8 cellular contexts compared by ENCODE assay signal in the genomic region with DNA sequence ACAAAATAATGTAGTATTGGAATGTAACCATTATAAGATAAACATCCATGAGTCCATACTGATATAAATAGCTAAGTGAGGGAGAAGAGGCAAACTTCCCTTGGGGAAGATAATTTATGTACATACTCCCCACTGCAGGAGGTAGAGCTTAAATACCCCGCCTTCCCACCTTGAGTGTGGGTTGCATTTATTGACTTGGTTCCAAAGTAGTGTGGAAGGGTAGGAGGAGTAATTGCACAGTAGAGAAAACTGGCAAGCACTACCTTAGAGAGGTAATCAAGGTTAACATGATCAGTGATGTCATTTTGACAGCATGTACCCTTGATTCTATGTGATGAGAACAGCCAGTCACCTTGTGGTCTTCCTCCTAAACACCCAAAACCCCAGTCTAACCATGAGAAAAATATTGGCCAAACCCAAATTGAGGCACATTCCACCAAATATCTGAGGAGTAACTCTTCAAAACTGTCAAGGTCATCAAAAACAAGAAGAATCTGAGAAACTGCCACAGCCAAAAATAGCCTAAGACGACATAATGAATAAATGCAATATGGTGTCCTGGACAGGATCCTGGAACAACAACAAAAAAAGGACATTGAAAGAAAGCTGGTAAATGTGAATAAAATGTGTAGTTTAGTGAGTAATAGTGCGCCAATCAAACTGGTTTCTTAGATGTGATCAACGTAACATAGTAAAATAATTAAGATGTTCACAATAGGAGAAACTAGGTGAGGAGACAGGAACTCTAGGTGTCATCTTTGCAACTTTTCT. TPM values are rescaled to one million over a fixed set of nuclear protein-coding genes. Genes with fewer than 3 reads are reported as not detected.
DNase-seq lines count a peak whose midpoint lies in the region; TF ChIP-seq lines count a peak whose summit lies in the region.

No MANE protein-coding gene starts in this region.

- no peak for TF ChIP-seq POLR2A in esophagus squamous epithelium (IDR thresholded peaks at IDR 0.05)

- H3K27me3 ChIP-seq in esophagus squamous epithelium (no peaks in the 10 kb centered on the region), rectal smooth muscle tissue (ENCODE audit: control insufficient read depth, insufficient read depth, low read length) (no peaks in the 10 kb centered on the region)

- H3K36me3 ChIP-seq in esophagus squamous epithelium (peaks cover 0 to 7% (median 0%) of the 10 kb centered on the region in 3 donors), rectal smooth muscle tissue (ENCODE audit: control insufficient read depth, insufficient read depth, low read length) (no peaks in the 10 kb centered on the region)

- intact Hi-C loops in esophagus squamous epithelium (cut with DNase I) = no loop called here

- DNase-seq in GM12864 (ENCODE audit: low read depth) = no peak
- peak; percentile 50 for DNase-seq in RPMI8226
- DNase-seq in esophagus squamous epithelium (lab: John Stamatoyannopoulos, UW) = no peak
- DNase-seq in AG08395 (ENCODE audit: low spot score) = no peak
- no peak for DNase-seq in epidermal melanocyte (ENCODE audit: insufficient read length, low spot score)
- DNase-seq in ureter (ENCODE audit: low spot score) = no peak
- no peak for DNase-seq in anterior cingulate cortex (lab: John Stamatoyannopoulos, UW)

- WGBS in esophagus squamous epithelium, 2 donors = 35 to 36% methylated on average over 4 of the region's 4 CpGs

- H3K4me1 ChIP-seq in esophagus squamous epithelium = peaks cover 11 to 26% (median 19%) of the 10 kb centered on the region in 3 donors
- no peaks in the 10 kb centered on the region for H3K4me1 ChIP-seq in rectal smooth muscle tissue (ENCODE audit: control insufficient read depth, insufficient read depth, low read length)

- H3K27ac ChIP-seq in esophagus squamous epithelium (peak overlapping the region; percentile 71 to 95 (median 92)), rectal smooth muscle tissue (ENCODE audit: low read depth, low read length) (peak overlapping the region; percentile 70)

- TF ChIP-seq CTCF in GM12864 (IDR thresholded peaks at IDR 0.05; ENCODE audit: low read depth, low read length, missing control alignments) (no peak), esophagus squamous epithelium (IDR thresholded peaks at IDR 0.05) (no peak)

- H3K4me3 ChIP-seq in GM12864 (ENCODE audit: low read depth, low read length) (peak overlapping the region; percentile 84), esophagus squamous epithelium (peak overlapping the region; percentile 55 to 98 (median 87)), rectal smooth muscle tissue (ENCODE audit: low read length) (peak overlapping the region; percentile 87)

- peak overlapping the region; percentile 29 for H3K9ac ChIP-seq in rectal smooth muscle tissue (ENCODE audit: low read length)

- no peaks in the 10 kb centered on the region for H3K9me3 ChIP-seq in esophagus squamous epithelium

RNA-seq across cellular contexts. Expression of a gene that starts 0.8 kb away (rescaled TPM):
- total RNA-seq in esophagus squamous epithelium (10 to 100 TPM; 12.7 to 24.2 (median 19.7) TPM), ureter (56.7 TPM)
